Comparison of ENCODE assay signal across 19 cellular contexts in genomic region chr9:123217148-123217585, GRCh38.
DNase-seq lines count a peak whose midpoint lies in the region; TF ChIP-seq lines count a peak whose summit lies in the region.
"Had no signal": no experiment of that assay in that cellular context is flagged by ENCODE, and none has a peak within 500 bp of the region (broad histone marks: within the 10 kb centered on the region; RNA-seq: fewer than 3 reads in every experiment).

No MANE protein-coding gene starts in this region.

- no peak overlapping the region for H3K4me3 ChIP-seq in astrocyte of the cerebellum (ENCODE audit: low read depth, low read length)
- H3K4me3 ChIP-seq in effector memory CD4-positive, alpha-beta T cell (ENCODE audit: insufficient read depth, low read depth, low read length, poor library complexity, severe bottlenecking) = no peak overlapping the region
- H3K4me3 ChIP-seq: HAP-1, left lung, stomach had no signal

- no peaks in the 10 kb centered on the region for H3K36me3 ChIP-seq in effector memory CD4-positive, alpha-beta T cell (ENCODE audit: control insufficient read depth, insufficient read depth, low read length)
- H3K36me3 ChIP-seq: HAP-1, left lung, stomach had no signal

- DNase-seq in AG09319 (ENCODE audit: extremely low read depth, low read depth) = peak; percentile 10
- no peak for DNase-seq in HEK293T (ENCODE audit: extremely low spot score)
- peak; percentile 54 for DNase-seq in astrocyte of the cerebellum (ENCODE audit: low read depth)
- DNase-seq in iris pigment epithelial cell (ENCODE audit: low read depth) = peak; percentile 47
- no peak for DNase-seq in AG20443 (ENCODE audit: low spot score)
- DNase-seq in effector memory CD4-positive, alpha-beta T cell = no peak
- no peak for DNase-seq in nucleus accumbens (lab: John Stamatoyannopoulos, UW)
- no peak for DNase-seq in GF-D8 (lab: John Stamatoyannopoulos, UW)
- DNase-seq: activated CD4-positive, alpha-beta T cell treated with anti-CD3 and anti-CD28 coated beads for 4 hours; activated gamma-delta T cell treated with Interleukin-2 at 50 U/mL for 16 hours; amygdala; CD8-positive, alpha-beta memory T cell; left lung; NCI-H69; occipital lobe; right cardiac atrium; stomach had no signal

- CTCF ChIA-PET in HEK293T (lab: Yijun Ruan, JAX) = interaction anchor here (0.7 kb wide), 1 partner anchor 173 kb away, joined by 3 read pairs; no protein-coding TSS in a partner anchor

- no peaks in the 10 kb centered on the region for H3K4me1 ChIP-seq in effector memory CD4-positive, alpha-beta T cell (ENCODE audit: control insufficient read depth, insufficient read depth, low read length, poor library complexity, severe bottlenecking)
- H3K4me1 ChIP-seq: HAP-1, left lung had no signal

- POLR2A ChIA-PET in HEK293T (lab: Yijun Ruan, JAX) = no interaction called here

- TF ChIP-seq CTCF in AG09319 (IDR thresholded peaks at IDR 0.05; ENCODE audit: low read depth, low read length) = no peak
- no peak for TF ChIP-seq CTCF in astrocyte of the cerebellum (IDR thresholded peaks at IDR 0.05; ENCODE audit: low read depth, low read length, missing control alignments)

- H3K27me3 ChIP-seq in effector memory CD4-positive, alpha-beta T cell (replicated peaks; ENCODE audit: control insufficient read depth, insufficient read depth, low read length, poor library complexity, severe bottlenecking) = no peaks in the 10 kb centered on the region
- H3K27me3 ChIP-seq: left lung, stomach had no signal

- no peaks in the 10 kb centered on the region for H3K9me3 ChIP-seq in effector memory CD4-positive, alpha-beta T cell (ENCODE audit: control insufficient read depth, low read length)
- H3K9me3 ChIP-seq: HAP-1, left lung, stomach had no signal

- in situ Hi-C loops in astrocyte of the cerebellum (cut with HindIII; ENCODE audit: low sequenced_read_pairs) = no loop called here

- no peak overlapping the region for H3K27ac ChIP-seq in effector memory CD4-positive, alpha-beta T cell (ENCODE audit: insufficient read depth, low read length, poor library complexity, severe bottlenecking)
- H3K27ac ChIP-seq: KMS-11, left lung, stomach had no signal

TF ChIP-seq in HEK293T, 16 proteins besides CTCF, POLR2A, EP300 and RAD21:
- no peak for TF ChIP-seq HDGF (IDR thresholded peaks at IDR 0.05; ENCODE audit: borderline replicate concordance)
- no peak for TF ChIP-seq L3MBTL2 (conservative IDR thresholded peaks at IDR 0.05)
- TF ChIP-seq PKNOX1 (IDR thresholded peaks at IDR 0.05) = peak; percentile 44; the same call in 1 of the 2 replicates
- peak; percentile 53; the same call in 1 of the 2 replicates for TF ChIP-seq ZNF384 (IDR thresholded peaks at IDR 0.05)
- TF ChIP-seq FOXK2 (IDR thresholded peaks at IDR 0.05) = no peak
- no peak for TF ChIP-seq ELF4 (IDR thresholded peaks at IDR 0.05)

Comparison
In these comparisons a context has a peak if more than half of its experiments do, and no peak if none do; other contexts are left out.
1. DNase-seq: peak in AG09319 (single experiment), astrocyte of the cerebellum (single experiment) and iris pigment epithelial cell (single experiment); none in HEK293T (single experiment), AG20443 (single experiment), effector memory CD4-positive, alpha-beta T cell (0 of 3), nucleus accumbens (0 of 56) and GF-D8 (single experiment).